In the genomic region with DNA sequence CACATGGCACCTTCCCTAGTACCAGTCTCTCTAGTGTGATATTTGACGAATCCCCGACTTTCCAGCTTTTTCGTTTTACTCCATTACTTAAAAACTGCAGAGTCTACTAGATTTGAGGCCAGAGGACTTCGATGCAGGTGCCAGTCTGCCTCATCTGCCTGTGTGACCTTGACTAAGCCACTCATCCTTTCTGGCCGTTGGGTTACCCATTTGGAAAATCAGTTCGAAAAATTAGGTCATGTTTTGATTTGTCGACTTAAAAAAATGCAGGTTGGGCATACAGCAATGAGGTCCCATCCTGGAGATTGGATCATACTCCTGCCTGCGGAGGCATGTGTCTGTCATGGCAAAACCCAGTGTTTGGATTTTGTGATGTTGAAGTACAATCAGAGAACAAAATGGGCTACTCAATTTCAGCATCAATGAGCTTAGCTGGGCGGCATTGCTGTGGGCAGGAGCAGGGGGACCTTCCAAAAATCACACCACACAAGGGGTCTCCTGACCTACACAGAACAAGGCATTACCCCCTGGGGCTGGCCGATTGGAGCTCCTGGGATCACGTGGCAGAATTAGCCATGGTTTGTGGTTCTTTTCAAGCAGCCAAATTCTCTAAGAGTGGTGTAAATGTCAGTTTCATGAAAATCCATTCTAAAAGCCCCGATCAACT, we compare ENCODE assay signal across 16 cellular contexts.
"Had no signal": no experiment of that assay in that cellular context is flagged by ENCODE, and none has a peak within 500 bp of the region (broad histone marks: within the 10 kb centered on the region; RNA-seq: fewer than 3 reads in every experiment).

No MANE protein-coding gene starts in this region.

- H3K9me3 Mint-ChIP-seq: activated B cell treated with CpG ODN at 0.5 μM for 24 hours; activated CD4-positive, alpha-beta T cell treated with anti-CD3 and anti-CD28 coated beads, Interleukin-2, amount 10 ng/mL, durations not matched to agents 7 days and 5 days; activated naive CD4-positive, alpha-beta T cell treated with anti-CD3 and anti-CD28 coated beads, Interleukin-2, amount 10 ng/mL, durations not matched to agents 7 days and 5 days; activated T-helper 2 cell treated with anti-CD3 and anti-CD28 coated beads, Interferon-gamma antibody, Interleukin-2, Interleukin-4, amounts not matched to agents 10 μg/mL and 5 μg/mL and 100 μg/mL, durations not matched to agents 14 hours and 24 hours and 36 hours; central memory CD8-positive, alpha-beta T cell; dendritic cell treated with granulocyte-macrophage colony-stimulating factor and Interleukin-4, amounts not matched to agents 40 ng/mL and 50 ng/mL, for 4 days; memory B cell; stimulated activated memory B cell treated with anti-CD40 and anti-IgM and Interleukin-4, amounts not matched to agents 10 μg/mL and 1 μg/mL and 100 μg/mL, for 72 hours; T-cell had no signal

- DNase-seq: activated B cell treated with CpG ODN at 0.5 μM for 24 hours; activated CD4-positive, alpha-beta T cell treated with anti-CD3 and anti-CD28 coated beads, Interleukin-2, amount 10 ng/mL, durations not matched to agents 7 days and 5 days; activated naive CD4-positive, alpha-beta T cell treated with anti-CD3 and anti-CD28 coated beads, Interleukin-2, amount 10 ng/mL, durations not matched to agents 7 days and 5 days; activated T-cell treated with anti-CD3 and anti-CD28 coated beads for 4 hours; body of pancreas; erythroblast; T-cell; tibial artery had no signal

- H3K27ac Mint-ChIP-seq: activated B cell treated with CpG ODN at 0.5 μM for 24 hours; activated CD4-positive, alpha-beta T cell treated with anti-CD3 and anti-CD28 coated beads, Interleukin-2, amount 10 ng/mL, durations not matched to agents 7 days and 5 days; activated naive CD4-positive, alpha-beta T cell treated with anti-CD3 and anti-CD28 coated beads, Interleukin-2, amount 10 ng/mL, durations not matched to agents 7 days and 5 days; activated T-helper 2 cell treated with anti-CD3 and anti-CD28 coated beads, Interferon-gamma antibody, Interleukin-2, Interleukin-4, amounts not matched to agents 10 μg/mL and 5 μg/mL and 100 μg/mL, durations not matched to agents 14 hours and 24 hours and 36 hours; dendritic cell treated with granulocyte-macrophage colony-stimulating factor and Interleukin-4, amounts not matched to agents 40 ng/mL and 50 ng/mL, for 4 days; memory B cell; stimulated activated memory B cell treated with anti-CD40 and anti-IgM and Interleukin-4, amounts not matched to agents 10 μg/mL and 1 μg/mL and 100 μg/mL, for 72 hours; T-cell had no signal

- H3K4me1 ChIP-seq: body of pancreas, parathyroid adenoma, right atrium auricular region, tibial artery had no signal

- H3K27ac ChIP-seq: body of pancreas, parathyroid adenoma, right atrium auricular region, tibial artery had no signal

- H3K36me3 ChIP-seq: right atrium auricular region, tibial artery had no signal

- H3K4me3 ChIP-seq: body of pancreas, right atrium auricular region, skin epidermis, tibial artery had no signal

- H3K36me3 Mint-ChIP-seq: activated naive CD4-positive, alpha-beta T cell treated with anti-CD3 and anti-CD28 coated beads, Interleukin-2, amount 10 ng/mL, durations not matched to agents 7 days and 5 days; memory B cell; stimulated activated memory B cell treated with anti-CD40 and anti-IgM and Interleukin-4, amounts not matched to agents 10 μg/mL and 1 μg/mL and 100 μg/mL, for 72 hours; T-cell had no signal

- H3K4me1 Mint-ChIP-seq: activated B cell treated with CpG ODN at 0.5 μM for 24 hours; activated CD4-positive, alpha-beta T cell treated with anti-CD3 and anti-CD28 coated beads, Interleukin-2, amount 10 ng/mL, durations not matched to agents 7 days and 5 days; activated naive CD4-positive, alpha-beta T cell treated with anti-CD3 and anti-CD28 coated beads, Interleukin-2, amount 10 ng/mL, durations not matched to agents 7 days and 5 days; central memory CD8-positive, alpha-beta T cell; memory B cell; stimulated activated memory B cell treated with anti-CD40 and anti-IgM and Interleukin-4, amounts not matched to agents 10 μg/mL and 1 μg/mL and 100 μg/mL, for 72 hours; T-cell had no signal

- H3K4me3 Mint-ChIP-seq: activated B cell treated with CpG ODN at 0.5 μM for 24 hours; activated CD4-positive, alpha-beta T cell treated with anti-CD3 and anti-CD28 coated beads, Interleukin-2, amount 10 ng/mL, durations not matched to agents 7 days and 5 days; activated naive CD4-positive, alpha-beta T cell treated with anti-CD3 and anti-CD28 coated beads, Interleukin-2, amount 10 ng/mL, durations not matched to agents 7 days and 5 days; central memory CD8-positive, alpha-beta T cell; dendritic cell treated with granulocyte-macrophage colony-stimulating factor and Interleukin-4, amounts not matched to agents 40 ng/mL and 50 ng/mL, for 4 days; memory B cell; stimulated activated memory B cell treated with anti-CD40 and anti-IgM and Interleukin-4, amounts not matched to agents 10 μg/mL and 1 μg/mL and 100 μg/mL, for 72 hours; T-cell had no signal

- H3K27me3 ChIP-seq: body of pancreas, right atrium auricular region had no signal

- H3K27me3 Mint-ChIP-seq: activated naive CD4-positive, alpha-beta T cell treated with anti-CD3 and anti-CD28 coated beads, Interleukin-2, amount 10 ng/mL, durations not matched to agents 7 days and 5 days had no signal

- ATAC-seq: body of pancreas; stimulated activated memory B cell treated with anti-CD40 and anti-IgM and Interleukin-4, amounts not matched to agents 10 μg/mL and 1 μg/mL and 100 μg/mL, for 72 hours; T-cell had no signal

- H3K9me3 ChIP-seq: body of pancreas, right atrium auricular region, tibial artery had no signal
